Comparison of ENCODE assay signal across 8 cellular contexts in the genomic region with DNA sequence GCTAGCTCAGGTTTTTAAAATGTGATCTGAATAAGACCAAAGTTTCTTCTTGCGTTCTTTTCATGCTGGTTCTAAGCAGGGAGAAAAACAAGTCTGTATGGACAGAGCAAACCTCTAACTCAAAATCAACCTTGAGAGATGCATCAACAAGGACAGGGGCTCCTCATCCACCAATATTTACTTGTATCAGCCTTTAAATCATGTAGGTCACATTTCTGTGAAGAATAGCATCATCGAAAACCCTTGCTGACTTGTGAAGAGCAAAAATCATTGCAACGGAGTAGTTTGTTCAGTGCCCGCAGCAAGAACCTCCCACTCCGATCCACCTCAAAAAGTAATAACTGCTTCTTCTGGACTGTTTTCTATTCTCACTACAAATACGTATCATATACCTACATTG. TPM values are rescaled to one million over a fixed set of nuclear protein-coding genes. Genes with fewer than 3 reads are reported as not detected.
A peak's percentile ranks its signal among the peaks of the same experiment; 100 is the strongest.
DNase-seq lines count a peak whose midpoint lies in the region; ATAC-seq, FAIRE-seq and TF ChIP-seq lines count a peak whose summit lies in the region.

No MANE protein-coding gene starts in this region.

- H3K4me1 ChIP-seq in iPS-18a (ENCODE audit: control insufficient read depth, low read depth, low read length) (peaks cover 6% of the 10 kb centered on the region), small intestine (ENCODE audit: control insufficient read depth in 2 of 2, insufficient read depth in 1 of 2, low read depth in 1 of 2, low read length in 1 of 2) (peaks cover 0 to 2% of the 10 kb centered on the region in 2 donors)

- peak overlapping the region; percentile 93 for H3K27ac Mint-ChIP-seq in activated CD8-positive, alpha-beta T cell treated with anti-CD3 and anti-CD28 coated beads, Interleukin-2, amount 10 ng/mL, durations not matched to agents 7 days and 5 days

- no peak for ATAC-seq in activated CD8-positive, alpha-beta T cell treated with anti-CD3 and anti-CD28 coated beads, Interleukin-2, amount 10 ng/mL, durations not matched to agents 7 days and 5 days
- ATAC-seq in HG03439 (IDR thresholded peaks at IDR 0.05; ENCODE audit: unreplicated experiment) (no peak), HG03196 (IDR thresholded peaks at IDR 0.05; ENCODE audit: unreplicated experiment) (no peak)

- H3K4me3 ChIP-seq in iPS-18a (ENCODE audit: low read length) (peak overlapping the region; percentile 96), small intestine (ENCODE audit: low read depth in 1 of 2, low read length in 2 of 2) (peak overlapping the region; percentile 12 to 50)

- H3K27me3 ChIP-seq in iPS-18a (ENCODE audit: control insufficient read depth, insufficient read depth, low read length), result peaks cover 11% of the 10 kb centered on the region
- H3K27me3 ChIP-seq in small intestine (ENCODE audit: control insufficient read depth in 2 of 2, insufficient read depth in 2 of 2, low read length in 2 of 2), result no peaks in the 10 kb centered on the region

- 15 to 33% (median 22%) methylated on average over 6 of the region's 6 CpGs for WGBS in small intestine, 3 donors

- H3K9me3 Mint-ChIP-seq in activated CD8-positive, alpha-beta T cell treated with anti-CD3 and anti-CD28 coated beads, Interleukin-2, amount 10 ng/mL, durations not matched to agents 7 days and 5 days (ENCODE audit: insufficient read depth), result no peaks in the 10 kb centered on the region

- peak overlapping the region; percentile 90 for H3K4me3 Mint-ChIP-seq in activated CD8-positive, alpha-beta T cell treated with anti-CD3 and anti-CD28 coated beads, Interleukin-2, amount 10 ng/mL, durations not matched to agents 7 days and 5 days

- POLR2A ChIA-PET in activated CD8-positive, alpha-beta T cell treated with anti-CD3 and anti-CD28 coated beads, Interleukin-2, amount 10 ng/mL, durations not matched to agents 7 days and 5 days (lab: Charles Lee), result no interaction called here

- CTCF ChIA-PET in activated CD8-positive, alpha-beta T cell treated with anti-CD3 and anti-CD28 coated beads, Interleukin-2, amount 10 ng/mL, durations not matched to agents 7 days and 5 days (lab: Charles Lee), result interaction anchor here (2.6 kb wide), 1 partner anchor 45 kb away, joined by 9 read pairs; no protein-coding TSS in a partner anchor

- H3K9ac ChIP-seq in iPS-18a (ENCODE audit: low read length), result no peak overlapping the region

- no peak for DNase-seq in GM12892 (ENCODE audit: insufficient read length)
- DNase-seq in activated CD8-positive, alpha-beta T cell treated with anti-CD3 and anti-CD28 coated beads, Interleukin-2, amount 10 ng/mL, durations not matched to agents 7 days and 5 days, result no peak
- DNase-seq in small intestine, result no peak
- DNase-seq in SK-N-DZ (ENCODE audit: low spot score), result no peak
- no peak for DNase-seq in middle frontal gyrus (ENCODE audit: extremely low spot score, low spot score)

- H3K9me3 ChIP-seq in iPS-18a (ENCODE audit: control insufficient read depth, low read depth, low read length), result no peaks in the 10 kb centered on the region
- no peaks in the 10 kb centered on the region for H3K9me3 ChIP-seq in small intestine (ENCODE audit: control insufficient read depth, low read depth)

- no peak overlapping the region for H3K27ac ChIP-seq in iPS-18a (ENCODE audit: low read length)
- H3K27ac ChIP-seq in small intestine (ENCODE audit: low read depth in 1 of 2, low read length in 1 of 2), result peak overlapping the region in 1 of 2 donors; percentile 99

- H3K36me3 Mint-ChIP-seq in activated CD8-positive, alpha-beta T cell treated with anti-CD3 and anti-CD28 coated beads, Interleukin-2, amount 10 ng/mL, durations not matched to agents 7 days and 5 days (ENCODE audit: low read depth), result peaks cover 3% of the 10 kb centered on the region

- peaks cover 5% of the 10 kb centered on the region for H3K27me3 Mint-ChIP-seq in activated CD8-positive, alpha-beta T cell treated with anti-CD3 and anti-CD28 coated beads, Interleukin-2, amount 10 ng/mL, durations not matched to agents 7 days and 5 days (ENCODE audit: low read depth)

- FAIRE-seq in GM12892 (lab: Jason Lieb, UNC), result peak; percentile 74
- FAIRE-seq in small intestine (lab: Jason Lieb, UNC), result no peak

- H3K36me3 ChIP-seq in iPS-18a (ENCODE audit: control insufficient read depth, low read depth, low read length), result no peaks in the 10 kb centered on the region
- H3K36me3 ChIP-seq in small intestine (ENCODE audit: control insufficient read depth in 2 of 2, insufficient read depth in 2 of 2, low read length in 2 of 2), result no peaks in the 10 kb centered on the region

- no peak for TF ChIP-seq POLR2A in GM12892 (IDR thresholded peaks at IDR 0.05; ENCODE audit: low read depth, low read length)

- H3K4me1 Mint-ChIP-seq in activated CD8-positive, alpha-beta T cell treated with anti-CD3 and anti-CD28 coated beads, Interleukin-2, amount 10 ng/mL, durations not matched to agents 7 days and 5 days (ENCODE audit: low read depth), result peaks cover 27% of the 10 kb centered on the region

RNA-seq across cellular contexts. Expression of a gene that starts 1.2 kb away (rescaled TPM):
- polyA plus RNA-seq in GM12892 (2012; ENCODE audit: missing spikeins), result 11.8 TPM
- total RNA-seq in activated CD8-positive, alpha-beta T cell treated with anti-CD3 and anti-CD28 coated beads, Interleukin-2, amount 10 ng/mL, durations not matched to agents 7 days and 5 days, result 10 to 100 TPM; 10.1 to 11.7 TPM
- polyA plus RNA-seq in small intestine, result 1 to 10 TPM in 1 of 3 donors, under 1 TPM in 2; 0.81 to 6.3 (median 0.89) TPM
- polyA plus RNA-seq in SK-N-DZ (2014; cell fraction: cytosol; rRNA removed), result 6.7 and 7.7 TPM in 2 replicates
- polyA plus RNA-seq in SK-N-DZ (2014; cell fraction: nucleus; rRNA removed), result 6.1 and 11.0 TPM in 2 replicates

RNA-seq across cellular contexts. Expression of a gene that starts 22.8 kb away (rescaled TPM):
- polyA plus RNA-seq in GM12892 (2012; ENCODE audit: missing spikeins), result 41.4 TPM
- 10 to 100 TPM; 30.2 to 30.4 TPM for total RNA-seq in activated CD8-positive, alpha-beta T cell treated with anti-CD3 and anti-CD28 coated beads, Interleukin-2, amount 10 ng/mL, durations not matched to agents 7 days and 5 days
- 10 to 100 TPM; 26.7 to 36.5 (median 34.3) TPM for polyA plus RNA-seq in small intestine
- 20.5 and 21.0 TPM in 2 replicates for polyA plus RNA-seq in SK-N-DZ (2014; cell fraction: cytosol; rRNA removed)
- polyA plus RNA-seq in SK-N-DZ (2014; cell fraction: nucleus; rRNA removed), result 11.0 and 27.2 TPM in 2 replicates
